ENCODE assay signal across 36 cellular contexts in the genomic region with DNA sequence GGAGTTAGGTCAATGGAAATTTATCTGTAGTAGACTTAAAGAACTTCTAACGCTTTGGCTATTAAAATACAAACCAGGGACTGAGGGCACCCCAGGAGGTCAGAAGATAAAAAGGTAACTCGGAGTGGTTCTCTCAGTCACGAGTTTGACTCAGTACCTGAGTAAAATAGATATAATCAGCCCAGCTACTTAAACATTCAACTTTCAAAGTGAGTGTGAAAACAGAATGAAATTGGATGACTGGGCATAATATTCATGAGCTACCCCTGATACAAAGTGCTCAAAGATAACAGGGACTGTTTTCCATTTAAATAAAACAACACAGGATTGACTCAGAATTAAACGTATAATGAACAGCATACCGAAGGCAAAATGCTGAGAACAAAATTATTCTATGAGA.
DNase-seq lines count a peak whose midpoint lies in the region; ATAC-seq, FAIRE-seq and TF ChIP-seq lines count a peak whose summit lies in the region.
"Had no signal": no experiment of that assay in that cellular context is flagged by ENCODE, and none has a peak within 500 bp of the region (broad histone marks: within the 10 kb centered on the region; RNA-seq: fewer than 3 reads in every experiment).

No MANE protein-coding gene starts in this region.

- RAD21 ChIA-PET in GM12878 (lab: Charles Lee; ENCODE audit: unreplicated experiment), result interaction anchor here (0.7 to 1.3 kb wide), 2 partner anchors 10 to 24 kb away, joined by 3 to 4 read pairs; no protein-coding TSS in a partner anchor

- H3K27ac Mint-ChIP-seq in activated CD4-positive, alpha-beta T cell treated with anti-CD3 and anti-CD28 coated beads, Interleukin-2, amount 10 ng/mL, durations not matched to agents 24 days and 14 days, result no peak overlapping the region

- H3K4me1 ChIP-seq in A549 (peaks cover 10% of the 10 kb centered on the region; the same call in 2 of the 3 replicates), GM12878 (ENCODE audit: control insufficient read depth, insufficient read depth, low read length) (peaks cover 36% of the 10 kb centered on the region), esophagus squamous epithelium (peaks cover 27 to 80% (median 45%) of the 10 kb centered on the region in 3 donors)

- H3K36me3 ChIP-seq in GM12878 (ENCODE audit: control insufficient read depth in 2 of 2, insufficient read depth in 2 of 2, low read length in 1 of 2) (peaks cover 1 to 10% of the 10 kb centered on the region in 2 experiments; a peak in 3 of 4 replicates), esophagus squamous epithelium (peaks cover 0 to 24% (median 0%) of the 10 kb centered on the region in 3 donors)
- H3K36me3 ChIP-seq: colonic mucosa, MG63 had no signal

- peaks cover 28% of the 10 kb centered on the region for H3K36me3 Mint-ChIP-seq in activated CD4-positive, alpha-beta T cell treated with anti-CD3 and anti-CD28 coated beads, Interleukin-2, amount 10 ng/mL, durations not matched to agents 24 days and 14 days (ENCODE audit: low read depth)

- H3K4me1 Mint-ChIP-seq in activated CD4-positive, alpha-beta T cell treated with anti-CD3 and anti-CD28 coated beads, Interleukin-2, amount 10 ng/mL, durations not matched to agents 24 days and 14 days, result peaks cover 21% of the 10 kb centered on the region

- FAIRE-seq in A549 (lab: Jason Lieb, UNC) (no peak), GM12878 (lab: Jason Lieb, UNC) (no peak)
- FAIRE-seq: bronchial epithelial cell, frontal cortex, GM12892, urothelium cell line had no signal

- no peak overlapping the region for H3K27ac ChIP-seq in A549
- no peak overlapping the region for H3K27ac ChIP-seq in GM12878 (ENCODE audit: control insufficient read depth, insufficient read depth)
- H3K27ac ChIP-seq in esophagus squamous epithelium, result no peak overlapping the region
- H3K27ac ChIP-seq: BLaER1, colonic mucosa, esophagus muscularis mucosa, hepatocyte, HL-60, PC-9, spleen, testis had no signal

- POLR2A ChIA-PET in A549 (lab: Yijun Ruan, JAX), result no interaction called here
- POLR2A ChIA-PET in GM12878 (lab: Charles Lee), result no interaction called here

- H4K20me1 ChIP-seq in GM12878 (ENCODE audit: control insufficient read depth, insufficient read depth), result no peaks in the 10 kb centered on the region

- TF ChIP-seq POLR2A in A549 (IDR thresholded peaks at IDR 0.05; ENCODE audit: low read length) (no peak), GM12878 (IDR thresholded peaks at IDR 0.05; ENCODE audit: low read depth, low read length) (no peak), esophagus squamous epithelium (IDR thresholded peaks at IDR 0.05) (no peak)

- no peak overlapping the region for H3K9ac ChIP-seq in GM12878 (ENCODE audit: control insufficient read depth, insufficient read depth, low read length)
- H3K9ac ChIP-seq: BLaER1 had no signal

- no peak overlapping the region for H3K4me3 Mint-ChIP-seq in activated CD4-positive, alpha-beta T cell treated with anti-CD3 and anti-CD28 coated beads, Interleukin-2, amount 10 ng/mL, durations not matched to agents 24 days and 14 days
- H3K4me3 Mint-ChIP-seq: naive thymus-derived CD8-positive, alpha-beta T cell had no signal

- H3K27me3 Mint-ChIP-seq in activated CD4-positive, alpha-beta T cell treated with anti-CD3 and anti-CD28 coated beads, Interleukin-2, amount 10 ng/mL, durations not matched to agents 24 days and 14 days, result no peaks in the 10 kb centered on the region
- H3K27me3 Mint-ChIP-seq: naive thymus-derived CD8-positive, alpha-beta T cell had no signal

- no peaks in the 10 kb centered on the region for H3K9me3 Mint-ChIP-seq in activated CD4-positive, alpha-beta T cell treated with anti-CD3 and anti-CD28 coated beads, Interleukin-2, amount 10 ng/mL, durations not matched to agents 24 days and 14 days
- H3K9me3 Mint-ChIP-seq: naive thymus-derived CD8-positive, alpha-beta T cell had no signal

- H3K27me3 ChIP-seq in GM12878 (replicated peaks in 1 of 2; ENCODE audit: control insufficient read depth in 2 of 2, insufficient read depth in 2 of 2, low read length in 1 of 2) (no peaks in the 10 kb centered on the region), esophagus squamous epithelium (no peaks in the 10 kb centered on the region)
- H3K27me3 ChIP-seq: BLaER1, colonic mucosa, esophagus muscularis mucosa, hepatocyte, MG63, spleen, testis had no signal

- no peak for TF ChIP-seq CTCF in A549 (IDR thresholded peaks at IDR 0.05)
- no peak for TF ChIP-seq CTCF in GM12878 (IDR thresholded peaks at IDR 0.05 in 2 of 3, conservative IDR thresholded peaks at IDR 0.05 in 1 of 3; ENCODE audit: control insufficient read depth in 2 of 3, extremely low read depth in 1 of 3, insufficient read depth in 1 of 3, low read depth in 3 of 3, low read length in 3 of 3)
- no peak for TF ChIP-seq CTCF in esophagus squamous epithelium (IDR thresholded peaks at IDR 0.05)

- TF ChIP-seq EP300 in A549 (IDR thresholded peaks at IDR 0.05) (no peak), GM12878 (IDR thresholded peaks at IDR 0.05; ENCODE audit: borderline replicate concordance in 1 of 2, control insufficient read depth in 1 of 2, low read depth in 2 of 2, low read length in 2 of 2) (no peak)

- H3K4me3 ChIP-seq in A549 (no peak overlapping the region), GM12878 (no peak overlapping the region), esophagus squamous epithelium (no peak overlapping the region)
- H3K4me3 ChIP-seq: BLaER1, colonic mucosa, esophagus muscularis mucosa, hepatocyte, MG63, PC-9, spleen, testis had no signal

- H3K9me3 ChIP-seq in A549 (no peaks in the 10 kb centered on the region), GM12878 (replicated peaks; ENCODE audit: control insufficient read depth, insufficient read depth, low read length) (no peaks in the 10 kb centered on the region), esophagus squamous epithelium (no peaks in the 10 kb centered on the region)
- H3K9me3 ChIP-seq: colonic mucosa, esophagus muscularis mucosa, MG63, spleen, testis had no signal

- TF ChIP-seq RAD21 in A549 (conservative IDR thresholded peaks at IDR 0.05 in 1 of 2, IDR thresholded peaks at IDR 0.05 in 1 of 2), result no peak
- no peak for TF ChIP-seq RAD21 in GM12878 (IDR thresholded peaks at IDR 0.05; ENCODE audit: insufficient read depth, low read depth, low read length)

- CTCF ChIA-PET in A549 (lab: Yijun Ruan, JAX), result no interaction called here
- CTCF ChIA-PET in GM12878 (lab: Yijun Ruan, JAX), result interaction anchor here (1.0 to 1.8 kb wide), 4 partner anchors 10 to 34 kb away, joined by 3 to 8 read pairs (median 3); no protein-coding TSS in a partner anchor

- no TSS peak for BruUV-seq in GM12878 (replicated peaks; lab: Mats Ljungman, UMichigan)

- ATAC-seq in A549, result no peak
- peak; percentile 69 for ATAC-seq in GM18868 (IDR thresholded peaks at IDR 0.05; ENCODE audit: unreplicated experiment)
- peak; percentile 43 for ATAC-seq in HG03442 (IDR thresholded peaks at IDR 0.05; ENCODE audit: unreplicated experiment)
- ATAC-seq in GM12878, result peak; percentile 48; the same call in 2 of the 3 replicates
- no peak for ATAC-seq in GM21526 (IDR thresholded peaks at IDR 0.05; ENCODE audit: low FRiP score, unreplicated experiment)
- ATAC-seq: left ventricle myocardium superior; naive thymus-derived CD8-positive, alpha-beta T cell had no signal

- 73% methylated on average over 5 of the region's 5 CpGs for WGBS in A549 (ENCODE audit: missing lambda C conversion rate)
- 24% methylated on average over 5 of the region's 5 CpGs for WGBS in GM12878 (ENCODE audit: insufficient coverage, insufficient replicate concordance, low lambda C conversion rate, missing lambda C conversion rate)
- 88 to 90% methylated on average over 5 of the region's 5 CpGs for WGBS in esophagus squamous epithelium, 2 donors

- H3K4me2 ChIP-seq in A549, result no peak overlapping the region
- H3K4me2 ChIP-seq in GM12878 (ENCODE audit: control insufficient read depth, insufficient read depth), result no peak overlapping the region
- H3K4me2 ChIP-seq: BLaER1, hepatocyte, PC-9 had no signal

- no peak overlapping the region for H2AFZ ChIP-seq in GM12878 (ENCODE audit: control insufficient read depth, low read depth, low read length)
- H2AFZ ChIP-seq: hepatocyte, PC-9 had no signal

- H3K79me2 ChIP-seq in GM12878 (ENCODE audit: control insufficient read depth, insufficient read depth, low read length), result peaks cover 9% of the 10 kb centered on the region

- intact Hi-C loops in GM12878 (cut with micrococcal nuclease; ENCODE audit: unreplicated experiment) (no loop called here), esophagus squamous epithelium (cut with DNase I) (no loop called here)
- intact Hi-C loops in activated CD4-positive, alpha-beta T cell treated with anti-CD3 and anti-CD28 coated beads, Interleukin-2, amount 10 ng/mL, durations not matched to agents 24 days and 14 days (cut with micrococcal nuclease), result no loop called here

- in situ Hi-C loops in GM12878 (cut with MboI), result no loop called here

- SMC1A ChIA-PET in GM12878 (lab: Charles Lee; ENCODE audit: uncharacterized antibody, unreplicated experiment), result interaction anchor here (0.7 to 2.8 kb wide), 9 partner anchors 10 to 73 kb away, joined by 3 to 10 read pairs (median 5); no protein-coding TSS in a partner anchor

- no peak for DNase-seq in A549 (ENCODE audit: low read depth in 1 of 2, low spot score in 1 of 2)
- DNase-seq in GM12878 (ENCODE audit: low read depth, low spot score), result no peak
- DNase-seq in activated CD4-positive, alpha-beta T cell treated with anti-CD3 and anti-CD28 coated beads, Interleukin-2, amount 50 U/mL, for 4 hours, result no peak
- DNase-seq in esophagus squamous epithelium (lab: John Stamatoyannopoulos, UW), result no peak
- DNase-seq in activated CD4-positive, alpha-beta T cell treated with anti-CD3 and anti-CD28 coated beads, Interleukin-2, amount 10 ng/mL, durations not matched to agents 24 days and 14 days, result no peak
- DNase-seq: activated CD4-positive, CD25-positive, alpha-beta regulatory T cell; activated naive CD4-positive, alpha-beta T cell treated with anti-CD3 and anti-CD28 coated beads, Interleukin-2, amount 50 U/mL, for 16 hours; colonic mucosa; COR-L47; KBM-7; left ventricle myocardium superior; MG63; midbrain; naive thymus-derived CD8-positive, alpha-beta T cell; NCI-H1417 treated with DMSO at 0.1 percent for 48 hours; NCI-H2107; NCI-H446; PC-9; retina; Right ventricle myocardium superior; spleen; stimulated activated CD4-positive, alpha-beta T cell treated with anti-CD3 and anti-CD28 coated beads, Interleukin-2, amount 100 ng/mL, for 48 hours; stimulated activated naive CD4-positive, alpha-beta T cell; T1000; testis had no signal

TF ChIP-seq in A549, 52 proteins besides CTCF, POLR2A, EP300 and RAD21 (continues in another document):
- TF ChIP-seq MAFK (IDR thresholded peaks at IDR 0.05; ENCODE audit: partially characterized antibody), result peak; percentile 57

TF ChIP-seq in GM12878, 131 proteins besides CTCF, POLR2A, EP300 and RAD21 (continues in another document):
- TF ChIP-seq MEF2A (IDR thresholded peaks at IDR 0.05; ENCODE audit: insufficient read depth, low read depth, low read length) (0 out of 2 replicates have a peak, but pooled peaks have one; percentile 5), SIX5 (IDR thresholded peaks at IDR 0.05; ENCODE audit: low read depth, low read length, severe bottlenecking) (no peak), NFIC (IDR thresholded peaks at IDR 0.05; ENCODE audit: low read depth, low read length) (peak; percentile 39; the same call in 1 of the 2 replicates), JUNB (IDR thresholded peaks at IDR 0.05) (peak; percentile 54), FOS (IDR thresholded peaks at IDR 0.05; ENCODE audit: borderline replicate concordance, extremely low read depth, insufficient read length) (no peak)

Comparison
In these comparisons a context has a peak if more than half of its experiments do, and no peak if none do; other contexts are left out.
1. ATAC-seq: peak in GM18868 (single experiment), HG03442 (single experiment) and GM12878 (single experiment); none in A549 (0 of 2) and GM21526 (single experiment).